ENCODE assay signal across 9 cellular contexts in the genomic region with DNA sequence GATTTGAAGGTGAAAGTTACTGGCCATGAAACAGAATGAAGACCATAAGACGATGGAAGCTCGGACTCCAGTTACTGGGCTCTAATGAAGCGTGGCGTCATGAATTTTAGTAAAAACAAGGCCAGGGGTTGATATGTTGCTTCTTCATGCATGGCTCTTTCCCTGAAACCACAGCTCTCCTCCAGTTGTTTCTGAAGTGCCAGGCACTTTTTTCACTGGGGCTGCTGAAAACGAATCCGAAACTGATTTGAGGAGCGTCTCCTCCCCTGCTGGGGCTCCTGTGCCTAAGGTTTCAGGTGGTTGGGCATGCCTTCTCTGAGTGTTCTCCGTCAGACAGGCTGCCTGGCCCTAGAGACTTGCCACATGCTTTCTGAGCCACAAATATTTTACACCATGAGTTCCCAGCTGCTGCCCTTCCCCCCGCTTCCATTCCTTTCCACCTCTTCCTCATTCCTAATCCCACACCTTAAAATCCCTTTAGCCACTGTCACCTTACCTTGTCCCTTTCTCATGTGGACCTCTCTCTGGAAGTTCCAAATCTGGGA. TPM values are rescaled to one million over a fixed set of nuclear protein-coding genes. Genes with fewer than 3 reads are reported as not detected.
DNase-seq lines count a peak whose midpoint lies in the region; ATAC-seq, FAIRE-seq and TF ChIP-seq lines count a peak whose summit lies in the region.
"Had no signal": no experiment of that assay in that cellular context is flagged by ENCODE, and none has a peak within 500 bp of the region (broad histone marks: within the 10 kb centered on the region; RNA-seq: fewer than 3 reads in every experiment).

No MANE protein-coding gene starts in this region.

- TF ChIP-seq CTCF in IMR-90 (conservative IDR thresholded peaks at IDR 0.05; ENCODE audit: low read depth, low read length) (no peak), tibial nerve (IDR thresholded peaks at IDR 0.05) (no peak)

- dilution Hi-C loops in IMR-90 (cut with HindIII; ENCODE audit: low sequenced_read_pairs, unreplicated experiment), result no loop called here

- no peaks in the 10 kb centered on the region for H3K36me3 Mint-ChIP-seq in natural killer cell treated with Interleukin-12 subunit alpha and Interleukin-12 subunit beta and Interleukin-15 and Interleukin-18, amount 100 ng/mL, for 72 hours

- H2BK20ac ChIP-seq in IMR-90 (ENCODE audit: low read depth, low read length), result peak overlapping the region; percentile 85

- TF ChIP-seq RAD21 in IMR-90 (IDR thresholded peaks at IDR 0.05; ENCODE audit: low read length), result no peak

- no peak for TF ChIP-seq EP300 in tibial nerve (IDR thresholded peaks at IDR 0.05)

- peak; percentile 84 for DNase-seq in AG20443 (ENCODE audit: low spot score)
- DNase-seq in GM19239 (ENCODE audit: insufficient read length, low spot score), result no peak
- DNase-seq in IMR-90, result peak; percentile 68
- DNase-seq in activated CD4-positive, alpha-beta T cell treated with anti-CD3 and anti-CD28 coated beads, Interleukin-2, amount 50 U/mL, for 4 hours, result peak; percentile 58 to 61
- peak; percentile 70 for DNase-seq in natural killer cell treated with Interleukin-12 subunit alpha and Interleukin-12 subunit beta and Interleukin-15 and Interleukin-18, amount 100 ng/mL, for 72 hours (ENCODE audit: low spot score)
- DNase-seq in tibial nerve (ENCODE audit: low spot score in 2 of 2), result peak; percentile 48 to 62

- POLR2A ChIA-PET in IMR-90 (lab: Charles Lee; ENCODE audit: unreplicated experiment), result no interaction called here

- H3K79me1 ChIP-seq in IMR-90 (ENCODE audit: low read depth in 1 of 2, low read length in 2 of 2), result 0 out of 4 replicates have a peak, but pooled peaks cover 0 to 3% of the 10 kb centered on the region in 2 experiments

- H3K27me3 ChIP-seq in IMR-90 (ENCODE audit: control insufficient read depth, insufficient read depth, low read length) (no peaks in the 10 kb centered on the region), endocrine pancreas (ENCODE audit: control insufficient read depth, insufficient read depth, low read length) (no peaks in the 10 kb centered on the region), tibial nerve (no peaks in the 10 kb centered on the region)

- peak overlapping the region; percentile 63 for H3K18ac ChIP-seq in IMR-90 (ENCODE audit: low read depth, low read length)

- peak; percentile 93 for FAIRE-seq in GM19239 (lab: Jason Lieb, UNC)

- H3K9me3 ChIP-seq in IMR-90 (ENCODE audit: control insufficient read depth, insufficient read depth, low read length) (no peaks in the 10 kb centered on the region), endocrine pancreas (ENCODE audit: control insufficient read depth, low read length) (no peaks in the 10 kb centered on the region), tibial nerve (no peaks in the 10 kb centered on the region)
- H3K9me3 ChIP-seq: neutrophil had no signal

- peaks cover 26 to 38% of the 10 kb centered on the region in 2 donors for H3K4me1 Mint-ChIP-seq in natural killer cell treated with Interleukin-12 subunit alpha and Interleukin-12 subunit beta and Interleukin-15 and Interleukin-18, amount 100 ng/mL, for 72 hours (ENCODE audit: low read depth in 2 of 2)

- H3K56ac ChIP-seq in IMR-90 (ENCODE audit: extremely low read depth, insufficient read depth, low read length), result no peak overlapping the region

- peak overlapping the region; percentile 85; the same call in 1 of the 2 replicates for H2AK5ac ChIP-seq in IMR-90 (ENCODE audit: low read depth, low read length)

- H3K4me1 ChIP-seq in IMR-90 (ENCODE audit: control insufficient read depth, insufficient read depth, low read length) (peaks cover 24% of the 10 kb centered on the region), endocrine pancreas (ENCODE audit: control insufficient read depth, insufficient read depth, low read length) (no peaks in the 10 kb centered on the region), tibial nerve (peaks cover 0 to 47% (median 26%) of the 10 kb centered on the region in 4 donors)

- H3K27me3 Mint-ChIP-seq in natural killer cell treated with Interleukin-12 subunit alpha and Interleukin-12 subunit beta and Interleukin-15 and Interleukin-18, amount 100 ng/mL, for 72 hours, result no peaks in the 10 kb centered on the region

- CTCF ChIA-PET in IMR-90 (lab: Yijun Ruan, JAX), result no interaction called here

- H2BK120ac ChIP-seq in IMR-90 (ENCODE audit: low read depth, low read length), result peak overlapping the region; percentile 79

- H3K23ac ChIP-seq in IMR-90 (ENCODE audit: low read depth, low read length), result peak overlapping the region; percentile 58; the same call in 1 of the 2 replicates

- H3K4me3 ChIP-seq in IMR-90 (ENCODE audit: insufficient read depth, low read depth, low read length) (no peak overlapping the region), endocrine pancreas (ENCODE audit: control insufficient read depth, insufficient read depth, low read length) (peak overlapping the region; percentile 28), tibial nerve (peak overlapping the region in 3 of 4 donors; percentile 10 to 22 (median 11))

- peak overlapping the region; percentile 40; the same call in 1 of the 2 replicates for H4K91ac ChIP-seq in IMR-90 (ENCODE audit: insufficient read depth, low read depth, low read length)

- peak overlapping the region; percentile 12 to 83; a peak in 3 of 4 replicates for H4K8ac ChIP-seq in IMR-90 (ENCODE audit: low read depth in 2 of 2, low read length in 2 of 2)

- WGBS in IMR-90 (ENCODE audit: extremely low coverage in 2 of 2, insufficient read length in 1 of 2), 2 experiments, result 60 to 100% methylated on average over 1 to 8 of the region's 9 CpGs
- WGBS in tibial nerve, 2 donors, result 54 to 55% methylated on average over 9 of the region's 9 CpGs

- H3K14ac ChIP-seq in IMR-90 (replicated peaks; ENCODE audit: low read depth, low read length), result peak overlapping the region; percentile 71

- H2BK5ac ChIP-seq in IMR-90 (ENCODE audit: low read depth, low read length, poor library complexity, severe bottlenecking), result peak overlapping the region; percentile 55

- H4K5ac ChIP-seq in IMR-90 (ENCODE audit: low read depth, low read length), result peak overlapping the region; percentile 78

- peak overlapping the region; percentile 85 for H2AFZ ChIP-seq in IMR-90 (replicated peaks; ENCODE audit: low read length, poor library complexity)

- peak overlapping the region; percentile 78 to 82 for H3K27ac Mint-ChIP-seq in natural killer cell treated with Interleukin-12 subunit alpha and Interleukin-12 subunit beta and Interleukin-15 and Interleukin-18, amount 100 ng/mL, for 72 hours

- H3K27ac ChIP-seq in IMR-90 (ENCODE audit: insufficient read depth, low read length) (peak overlapping the region; percentile 32; the same call in 1 of the 2 replicates), tibial nerve (peak overlapping the region; percentile 74 to 95 (median 86))
- H3K27ac ChIP-seq: neutrophil had no signal

- H3K4ac ChIP-seq in IMR-90 (ENCODE audit: low read depth, low read length), result peak overlapping the region; percentile 83

- in situ Hi-C loops in IMR-90 (cut with MboI; ENCODE audit: low sequenced_read_pairs), result no loop called here

- H3K4me3 Mint-ChIP-seq in natural killer cell treated with Interleukin-12 subunit alpha and Interleukin-12 subunit beta and Interleukin-15 and Interleukin-18, amount 100 ng/mL, for 72 hours, result peak overlapping the region; percentile 88

- peaks cover 19% of the 10 kb centered on the region for H3K9me1 ChIP-seq in IMR-90 (ENCODE audit: insufficient read depth, low read length)

- H3K9me3 Mint-ChIP-seq in natural killer cell treated with Interleukin-12 subunit alpha and Interleukin-12 subunit beta and Interleukin-15 and Interleukin-18, amount 100 ng/mL, for 72 hours, result no peaks in the 10 kb centered on the region

- TF ChIP-seq POLR2A in IMR-90 (IDR thresholded peaks at IDR 0.05; ENCODE audit: low read depth, low read length), result no peak
- TF ChIP-seq POLR2A in tibial nerve (IDR thresholded peaks at IDR 0.05), result peak in 1 of 2 donors; percentile 18

- intact Hi-C loops in IMR-90 (cut with micrococcal nuclease), result no loop called here

- H2AK9ac ChIP-seq in IMR-90 (replicated peaks; ENCODE audit: low read depth, low read length, poor library complexity), result peak overlapping the region; percentile 13

- peak; percentile 60 for ATAC-seq in IMR-90 (ENCODE audit: low read depth)
- peak; percentile 71 to 74 for ATAC-seq in natural killer cell treated with Interleukin-12 subunit alpha and Interleukin-12 subunit beta and Interleukin-15 and Interleukin-18, amount 100 ng/mL, for 72 hours
- no peak for ATAC-seq in HG03095 (IDR thresholded peaks at IDR 0.05; ENCODE audit: unreplicated experiment)

- H3K4me2 ChIP-seq in IMR-90 (ENCODE audit: low read depth, low read length), result peak overlapping the region; percentile 47

- H3K36me3 ChIP-seq in IMR-90 (ENCODE audit: control insufficient read depth, insufficient read depth, low read length) (no peaks in the 10 kb centered on the region), endocrine pancreas (ENCODE audit: control insufficient read depth, insufficient read depth, low read length) (no peaks in the 10 kb centered on the region), tibial nerve (no peaks in the 10 kb centered on the region)
- H3K36me3 ChIP-seq: neutrophil had no signal

- H3K9ac ChIP-seq in IMR-90 (ENCODE audit: low read depth, low read length), result no peak overlapping the region
- no peak overlapping the region for H3K9ac ChIP-seq in endocrine pancreas (ENCODE audit: control insufficient read depth, insufficient read depth, low read length)

- BruUV-seq in IMR-90 (replicated peaks; lab: Mats Ljungman, UMichigan), result no TSS peak

- peak overlapping the region; percentile 68; the same call in 2 of the 3 replicates for H2BK15ac ChIP-seq in IMR-90 (ENCODE audit: low read depth, low read length)

- H4K20me1 ChIP-seq in IMR-90 (ENCODE audit: insufficient read depth, low read length), result no peaks in the 10 kb centered on the region

RNA-seq across cellular contexts. Expression of gene MYL4, which starts 3.7 kb away (rescaled TPM):
- total RNA-seq in IMR-90 (2012; rRNA removed) (0.28 TPM in 1 of 2 replicates, not detected in the other), tibial nerve (1 to 10 TPM in 1 of 4 donors, not detected in 3; 1.5 TPM)
- polyA plus RNA-seq in IMR-90 (2012; rRNA removed), result 0.20 TPM in 1 of 2 replicates, not detected in the other
- polyA plus RNA-seq in IMR-90 (2012; cell fraction: cytosol; rRNA removed), result 0.14 TPM in 1 of 2 replicates, not detected in the other
- 0.41 and 0.42 TPM in 2 replicates for polyA plus RNA-seq in IMR-90 (2012; cell fraction: nucleus; rRNA removed; ENCODE audit: low replicate concordance)
- 1 to 10 TPM in 1 of 2 donors, under 1 TPM in 1; 0.92 to 1.1 TPM for total RNA-seq in natural killer cell treated with Interleukin-12 subunit alpha and Interleukin-12 subunit beta and Interleukin-15 and Interleukin-18, amount 100 ng/mL, for 72 hours

RNA-seq across cellular contexts. Expression of gene CDC27, which starts 16.4 kb away (rescaled TPM):
- total RNA-seq in IMR-90 (2012; rRNA removed) (170 and 190 TPM in 2 replicates), tibial nerve (10 to 100 TPM; 38.7 to 87.6 (median 64.5) TPM)
- polyA plus RNA-seq in IMR-90 (2012; rRNA removed), result 47.7 and 57.9 TPM in 2 replicates
- 12.3 and 13.8 TPM in 2 replicates for polyA plus RNA-seq in IMR-90 (2012; cell fraction: cytosol; rRNA removed)
- polyA plus RNA-seq in IMR-90 (2012; cell fraction: nucleus; rRNA removed; ENCODE audit: low replicate concordance), result 15.1 and 99.8 TPM in 2 replicates
- 100 to 1,000 TPM; 134 to 141 TPM for total RNA-seq in natural killer cell treated with Interleukin-12 subunit alpha and Interleukin-12 subunit beta and Interleukin-15 and Interleukin-18, amount 100 ng/mL, for 72 hours

RNA-seq across cellular contexts. Expression of gene ITGB3, which starts 48.1 kb away (rescaled TPM):
- total RNA-seq in IMR-90 (2012; rRNA removed), result 14.4 and 17.6 TPM in 2 replicates
- 9.0 and 9.8 TPM in 2 replicates for polyA plus RNA-seq in IMR-90 (2012; rRNA removed)
- polyA plus RNA-seq in IMR-90 (2012; cell fraction: cytosol; rRNA removed), result 5.7 and 6.6 TPM in 2 replicates
- polyA plus RNA-seq in IMR-90 (2012; cell fraction: nucleus; rRNA removed; ENCODE audit: low replicate concordance), result 2.9 and 7.5 TPM in 2 replicates
- total RNA-seq in natural killer cell treated with Interleukin-12 subunit alpha and Interleukin-12 subunit beta and Interleukin-15 and Interleukin-18, amount 100 ng/mL, for 72 hours, result under 1 TPM in 1 of 2 donors, not detected in 1; 0.39 TPM
- 10 to 100 TPM; 17.5 to 26.7 (median 22.1) TPM for total RNA-seq in tibial nerve

Comparison
In these comparisons a context has a peak if more than half of its experiments do, and no peak if none do; other contexts are left out.
1. RNA of gene ITGB3, which starts 48.1 kb away (total RNA-seq): 17.5 to 26.7 TPM in tibial nerve and 14.4 to 17.6 TPM in IMR-90; 0.39 TPM in natural killer cell treated with Interleukin-12 subunit alpha and Interleukin-12 subunit beta and Interleukin-15 and Interleukin-18, amount 100 ng/mL, for 72 hours; every median in the first group is over 10 times any median in the second.